9 cellular contexts compared by ENCODE assay signal in genomic region chr14:19878029-19878642, GRCh38. TPM values are rescaled to one million over a fixed set of nuclear protein-coding genes. Genes with fewer than 3 reads are reported as not detected.
DNase-seq lines count a peak whose midpoint lies in the region; ATAC-seq and TF ChIP-seq lines count a peak whose summit lies in the region.
"Had no signal": no experiment of that assay in that cellular context is flagged by ENCODE, and none has a peak within 500 bp of the region (broad histone marks: within the 10 kb centered on the region; RNA-seq: fewer than 3 reads in every experiment).

No MANE protein-coding gene starts in this region.

- no peak overlapping the region for H3K4me3 ChIP-seq in Jurkat, Clone E6-1 (ENCODE audit: low read length)
- no peak overlapping the region for H3K4me3 ChIP-seq in astrocyte of the spinal cord (ENCODE audit: low read depth, low read length)

- ATAC-seq in HG03565 (IDR thresholded peaks at IDR 0.05; ENCODE audit: unreplicated experiment): no peak
- ATAC-seq: left cardiac atrium had no signal

- in situ Hi-C loops in G401 (cut with HindIII; ENCODE audit: low sequenced_read_pairs) (no loop called here), astrocyte of the spinal cord (cut with HindIII; ENCODE audit: low sequenced_read_pairs) (no loop called here)

- DNase-seq in G401 (ENCODE audit: low spot score) (peak; percentile 18), astrocyte of the spinal cord (ENCODE audit: low read depth, low spot score) (no peak), midbrain (lab: John Stamatoyannopoulos, UW) (peak; percentile 22), NCI-H2196 treated with DMSO at 0.1 percent for 48 hours (lab: John Stamatoyannopoulos, UW; ENCODE audit: unreplicated experiment) (no peak), putamen (ENCODE audit: low spot score) (no peak)
- DNase-seq in Jurkat, Clone E6-1 (ENCODE audit: low read depth, low spot score): peak; percentile 25
- DNase-seq in activated naive CD4-positive, alpha-beta T cell treated with Interleukin-2 at 50 U/mL for 16 hours: no peak
- DNase-seq: left cardiac atrium had no signal

- TF ChIP-seq CTCF in astrocyte of the spinal cord (IDR thresholded peaks at IDR 0.05; ENCODE audit: low read depth, low read length): peak; percentile 38

RNA-seq across cellular contexts. Expression of gene OR4K2, which starts 3.2 kb away (rescaled TPM):
- total RNA-seq in G401 (2014; rRNA removed; shearing (Covaris generic)): not detected in 2 replicates
- polyA plus RNA-seq in Jurkat, Clone E6-1 (2012; ENCODE audit: insufficient read depth, insufficient read length): not detected
- total RNA-seq: left cardiac atrium had no signal

RNA-seq across cellular contexts. Expression of gene OR4K5, which starts 42.3 kb away (rescaled TPM):
- total RNA-seq in G401 (2014; rRNA removed; shearing (Covaris generic)): not detected in 2 replicates
- not detected for polyA plus RNA-seq in Jurkat, Clone E6-1 (2012; ENCODE audit: insufficient read depth, insufficient read length)
- total RNA-seq: left cardiac atrium had no signal

RNA-seq across cellular contexts. Expression of gene OR4K1, which starts 52.6 kb away (rescaled TPM):
- total RNA-seq in G401 (2014; rRNA removed; shearing (Covaris generic)): not detected in 2 replicates
- not detected for polyA plus RNA-seq in Jurkat, Clone E6-1 (2012; ENCODE audit: insufficient read depth, insufficient read length)
- total RNA-seq: left cardiac atrium had no signal

Comparison
In these comparisons a context has a peak if more than half of its experiments do, and no peak if none do; other contexts are left out.
1. DNase-seq: peak in G401 (single experiment), Jurkat, Clone E6-1 (single experiment) and midbrain (single experiment); none in astrocyte of the spinal cord (single experiment), NCI-H2196 treated with DMSO at 0.1 percent for 48 hours (single experiment), activated naive CD4-positive, alpha-beta T cell treated with Interleukin-2 at 50 U/mL for 16 hours (single experiment) and putamen (single experiment).